ENCODE assay signal across 18 cellular contexts in the genomic region with DNA sequence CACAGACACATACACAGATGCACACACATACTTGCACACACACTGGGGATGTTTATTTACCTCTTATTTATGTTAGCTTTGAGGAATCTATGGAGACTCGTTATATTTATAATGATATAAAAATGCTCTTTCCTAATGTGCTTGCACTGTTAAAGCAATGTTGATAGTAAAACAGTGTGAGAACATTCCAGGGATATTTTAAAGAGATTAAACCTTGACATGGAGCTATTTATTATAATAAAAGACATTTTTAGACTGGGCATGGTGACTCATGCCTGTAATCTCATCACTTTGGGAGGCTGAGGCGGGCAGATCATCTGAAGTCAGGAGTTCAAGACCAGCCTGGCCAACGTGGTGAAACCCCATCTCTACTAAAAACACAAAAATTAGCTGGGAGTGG.
A peak's percentile ranks its signal among the peaks of the same experiment; 100 is the strongest.
DNase-seq lines count a peak whose midpoint lies in the region; ATAC-seq and TF ChIP-seq lines count a peak whose summit lies in the region.
"Had no signal": no experiment of that assay in that cellular context is flagged by ENCODE, and none has a peak within 500 bp of the region (broad histone marks: within the 10 kb centered on the region; RNA-seq: fewer than 3 reads in every experiment).

No MANE protein-coding gene starts in this region.

- TF ChIP-seq CTCF in colonic mucosa (IDR thresholded peaks at IDR 0.05) (no peak), retinal pigment epithelial cell (conservative IDR thresholded peaks at IDR 0.05; ENCODE audit: low read depth, low read length) (no peak)

- H3K36me3 ChIP-seq in adipocyte (ENCODE audit: control insufficient read depth, insufficient read depth, low read length, severe bottlenecking) (no peaks in the 10 kb centered on the region), colonic mucosa (no peaks in the 10 kb centered on the region)
- H3K36me3 ChIP-seq: BLaER1 had no signal

- peak overlapping the region; percentile 13 for H3K27ac ChIP-seq in colonic mucosa
- H3K27ac ChIP-seq: A549, BLaER1, SJCRH30 had no signal

- H3K27me3 ChIP-seq in adipocyte (replicated peaks; ENCODE audit: control insufficient read depth, insufficient read depth, low read length) (no peaks in the 10 kb centered on the region), colonic mucosa (no peaks in the 10 kb centered on the region)
- H3K27me3 ChIP-seq: BLaER1, SJCRH30 had no signal

- no peak for ATAC-seq in GM21576 (IDR thresholded peaks at IDR 0.05; ENCODE audit: unreplicated experiment)
- ATAC-seq: A549 had no signal

- intact Hi-C loops in colonic mucosa (cut with DNase I) = no loop called here

- H3K4me1 ChIP-seq in adipocyte (ENCODE audit: control insufficient read depth, insufficient read depth, low read length) (no peaks in the 10 kb centered on the region), colonic mucosa (no peaks in the 10 kb centered on the region)
- H3K4me1 ChIP-seq: A549, BLaER1, SJCRH30 had no signal

- no peak overlapping the region for H3K4me3 ChIP-seq in adipocyte (ENCODE audit: low read length)
- H3K4me3 ChIP-seq in colonic mucosa = no peak overlapping the region
- no peak overlapping the region for H3K4me3 ChIP-seq in retinal pigment epithelial cell (ENCODE audit: low read length)
- H3K4me3 ChIP-seq: A549, BLaER1, SJCRH30 had no signal

- DNase-seq in EL (peak; percentile 19), adipocyte (ENCODE audit: low read depth) (peak; percentile 42), colonic mucosa (no peak), retinal pigment epithelial cell (ENCODE audit: low read depth) (peak; percentile 70), kidney glomerular epithelial cell (lab: John Stamatoyannopoulos, UW) (no peak), amniotic stem cell (lab: John Stamatoyannopoulos, UW) (no peak)
- DNase-seq: Calu3; CD4-positive, alpha-beta memory T cell; HFFc6; KG1; MV-4-11; NCI-H187; NCI-H345; NCI-H524 treated with DMSO at 0.1 percent for 48 hours; SJCRH30 had no signal

- H3K9ac ChIP-seq in adipocyte (ENCODE audit: low read length) (no peak overlapping the region), colonic mucosa (ENCODE audit: low read depth in 2 of 2, low read length in 2 of 2) (no peak overlapping the region)
- H3K9ac ChIP-seq: BLaER1 had no signal

- H3K9me3 ChIP-seq in adipocyte (ENCODE audit: control insufficient read depth, low read length) (no peaks in the 10 kb centered on the region), colonic mucosa (no peaks in the 10 kb centered on the region)
- H3K9me3 ChIP-seq: A549, BLaER1, SJCRH30 had no signal

Comparison
In these comparisons a context has a peak if more than half of its experiments do, and no peak if none do; other contexts are left out.
1. DNase-seq: peak in EL (single experiment), adipocyte (single experiment) and retinal pigment epithelial cell (single experiment); none in colonic mucosa (single experiment), kidney glomerular epithelial cell (single experiment) and amniotic stem cell (single experiment).